Comparison of ENCODE assay signal across 1 cellular context in the genomic region with DNA sequence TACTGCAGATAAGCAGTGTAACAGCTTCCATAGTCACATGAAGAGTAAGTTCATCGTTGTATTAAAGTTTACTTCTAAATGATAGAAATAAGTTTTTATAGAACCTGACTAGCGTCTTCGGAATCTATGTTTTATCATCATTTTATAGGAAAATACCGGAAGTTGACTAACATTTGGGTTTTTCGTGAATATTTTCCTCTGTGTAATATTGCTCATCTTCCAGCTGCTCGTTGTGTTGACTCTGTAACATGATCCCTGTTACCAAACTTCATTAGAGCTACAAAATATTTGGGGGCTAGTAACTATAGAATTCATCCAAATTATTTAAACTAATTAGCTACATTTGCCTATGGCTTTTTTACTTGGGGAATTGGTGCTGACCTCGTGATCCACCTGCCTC.
A peak's percentile ranks its signal among the peaks of the same experiment; 100 is the strongest.
TF ChIP-seq lines count a peak whose summit lies in the region.

No MANE protein-coding gene starts in this region.

TF ChIP-seq in HepG2, 621 proteins besides CTCF, POLR2A, EP300 and RAD21:
- TF ChIP-seq KLF11 (CRISPR knock-in tag; IDR thresholded peaks at IDR 0.05): no peak
- TF ChIP-seq SIX1 (CRISPR knock-in tag; IDR thresholded peaks at IDR 0.05; ENCODE audit: borderline replicate concordance): peak; percentile 35; the same call in 1 of the 2 replicates
